21 cellular contexts compared by ENCODE assay signal in the genomic region with DNA sequence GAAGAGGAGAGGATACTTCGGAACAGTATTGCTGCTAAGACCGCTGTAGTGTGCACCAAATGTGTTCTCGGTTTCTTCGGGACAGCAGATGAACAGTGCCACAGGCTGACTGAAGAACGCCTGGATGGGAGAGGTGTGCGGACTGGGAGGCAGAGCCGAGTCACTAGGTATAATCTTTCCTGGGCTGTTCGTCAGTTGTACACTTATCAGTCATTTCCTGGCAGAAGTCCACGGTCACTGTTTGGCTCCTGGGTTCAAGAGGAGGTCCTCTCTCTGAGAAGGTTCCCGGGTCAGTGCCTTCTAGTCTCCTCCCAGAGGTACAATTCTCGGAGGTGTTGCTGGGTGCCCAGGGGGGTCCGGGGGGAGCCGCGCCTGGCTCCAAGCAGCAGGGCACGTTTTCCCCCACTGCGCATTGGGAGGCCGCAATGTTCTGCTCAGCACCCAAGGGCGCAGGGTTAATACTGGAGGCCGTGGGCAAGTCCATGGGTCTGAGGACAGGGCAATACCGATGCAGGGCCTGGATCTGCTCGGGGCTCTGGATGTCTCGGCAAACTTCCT. TPM values are rescaled to one million over a fixed set of nuclear protein-coding genes. Genes with fewer than 3 reads are reported as not detected.
DNase-seq lines count a peak whose midpoint lies in the region; ATAC-seq, FAIRE-seq and TF ChIP-seq lines count a peak whose summit lies in the region.
"Had no signal": no experiment of that assay in that cellular context is flagged by ENCODE, and none has a peak within 500 bp of the region (broad histone marks: within the 10 kb centered on the region; RNA-seq: fewer than 3 reads in every experiment).

No MANE protein-coding gene starts in this region.

- H3K4me2 ChIP-seq in K562 (ENCODE audit: insufficient read depth, low read length) = peak overlapping the region; percentile 16; the same call in 1 of the 2 replicates
- H3K4me2 ChIP-seq: A549 had no signal

- peaks cover under 1 to 6% of the 10 kb centered on the region in 2 experiments; a peak in 3 of 5 replicates for H3K27me3 ChIP-seq in K562 (ENCODE audit: control insufficient read depth in 2 of 2, insufficient read depth in 2 of 2, low read length in 2 of 2)
- H3K27me3 ChIP-seq: BE2C had no signal

- H4K20me1 ChIP-seq in K562 (replicated peaks; ENCODE audit: control insufficient read depth, insufficient read depth, low read length) = no peaks in the 10 kb centered on the region

- H3K36me3 Mint-ChIP-seq in activated naive CD4-positive, alpha-beta T cell treated with anti-CD3 and anti-CD28 coated beads for 36 hours (ENCODE audit: low read depth) = peaks cover 65% of the 10 kb centered on the region
- peaks cover 46 to 57% of the 10 kb centered on the region in 2 donors for H3K36me3 Mint-ChIP-seq in activated naive CD4-positive, alpha-beta T cell treated with anti-CD3 and anti-CD28 coated beads, Interleukin-2, amount 50 U/mL, for 72 hours
- H3K36me3 Mint-ChIP-seq in activated naive CD8-positive, alpha-beta T cell = peaks cover 28% of the 10 kb centered on the region

- TF ChIP-seq CTCF in K562 (IDR thresholded peaks at IDR 0.05 in 2 of 3, conservative IDR thresholded peaks at IDR 0.05 in 1 of 3; ENCODE audit: insufficient read depth in 2 of 3, low read depth in 1 of 3, low read length in 3 of 3) = no peak

- H3K36me3 ChIP-seq in K562 (ENCODE audit: control insufficient read depth, insufficient read depth, low read length) = no peaks in the 10 kb centered on the region; the same call in 2 of the 3 replicates
- H3K36me3 ChIP-seq: BE2C had no signal

- peak overlapping the region in 1 of 2 experiments; percentile 20; a peak in 1 of 4 replicates for H3K9ac ChIP-seq in K562 (ENCODE audit: insufficient read depth in 1 of 2, low read depth in 2 of 2, low read length in 2 of 2)
- H3K9ac ChIP-seq: GM23248 had no signal

- peaks cover 57% of the 10 kb centered on the region for H3K4me1 Mint-ChIP-seq in activated naive CD4-positive, alpha-beta T cell treated with anti-CD3 and anti-CD28 coated beads for 36 hours (ENCODE audit: low read depth)
- peaks cover 44% of the 10 kb centered on the region for H3K4me1 Mint-ChIP-seq in activated naive CD8-positive, alpha-beta T cell (ENCODE audit: low read depth)

- H3K4me3 ChIP-seq in K562 = no peak overlapping the region
- H3K4me3 ChIP-seq: A549, GM23248 had no signal

- no peaks in the 10 kb centered on the region for H3K9me3 Mint-ChIP-seq in activated naive CD4-positive, alpha-beta T cell treated with anti-CD3 and anti-CD28 coated beads for 36 hours
- no peaks in the 10 kb centered on the region for H3K9me3 Mint-ChIP-seq in activated naive CD4-positive, alpha-beta T cell treated with anti-CD3 and anti-CD28 coated beads, Interleukin-2, amount 50 U/mL, for 72 hours
- no peaks in the 10 kb centered on the region for H3K9me3 Mint-ChIP-seq in activated naive CD8-positive, alpha-beta T cell (ENCODE audit: low read depth)

- BruUV-seq in K562 (replicated peaks; lab: Mats Ljungman, UMichigan) = no TSS peak

- no peaks in the 10 kb centered on the region for H3K9me3 ChIP-seq in K562 (replicated peaks; ENCODE audit: control insufficient read depth, insufficient read depth, low read depth, low read length)
- H3K9me3 ChIP-seq: A549, BE2C had no signal

- H3K4me1 ChIP-seq in K562 (replicated peaks in 1 of 2; ENCODE audit: control insufficient read depth in 2 of 2, insufficient read depth in 2 of 2, low read length in 2 of 2) = peaks cover 10 to 14% of the 10 kb centered on the region in 2 experiments; a peak in 3 of 5 replicates
- H3K4me1 ChIP-seq: BE2C had no signal

- no peaks in the 10 kb centered on the region for H3K27me3 Mint-ChIP-seq in activated naive CD4-positive, alpha-beta T cell treated with anti-CD3 and anti-CD28 coated beads for 36 hours (ENCODE audit: low read depth)
- H3K27me3 Mint-ChIP-seq in activated naive CD8-positive, alpha-beta T cell = no peaks in the 10 kb centered on the region
- H3K27me3 Mint-ChIP-seq: CD4-positive, alpha-beta memory T cell had no signal

- TF ChIP-seq POLR2A in K562 (conservative IDR thresholded peaks at IDR 0.05) = no peak

- peak overlapping the region; percentile 79 for H3K27ac Mint-ChIP-seq in activated naive CD4-positive, alpha-beta T cell treated with anti-CD3 and anti-CD28 coated beads for 36 hours
- H3K27ac Mint-ChIP-seq in activated naive CD4-positive, alpha-beta T cell treated with anti-CD3 and anti-CD28 coated beads, Interleukin-2, amount 50 U/mL, for 72 hours = peak overlapping the region in 1 of 2 donors; percentile 13
- H3K27ac Mint-ChIP-seq in activated naive CD8-positive, alpha-beta T cell = peak overlapping the region; percentile 66

- TF ChIP-seq RAD21 in K562 (CRISPR knock-in tag; conservative IDR thresholded peaks at IDR 0.05 in 1 of 2, IDR thresholded peaks at IDR 0.05 in 1 of 2) = no peak

- POLR2A ChIA-PET in K562 (lab: Yijun Ruan, JAX) = no interaction called here

- ATAC-seq in activated naive CD4-positive, alpha-beta T cell treated with anti-CD3 and anti-CD28 coated beads, Interleukin-2, amount 50 U/mL, for 72 hours = no peak
- ATAC-seq in K562 = peak; percentile 68
- ATAC-seq: A549 had no signal

- H3K27ac ChIP-seq in K562 (ENCODE audit: extremely low read depth, low read depth, low read length) = no peak overlapping the region
- H3K27ac ChIP-seq: A549, C4-2B, GM23248 had no signal

- CTCF ChIA-PET in activated naive CD4-positive, alpha-beta T cell treated with anti-CD3 and anti-CD28 coated beads for 36 hours (lab: Charles Lee) = no interaction called here
- CTCF ChIA-PET in K562 (lab: Yijun Ruan, JAX; ENCODE audit: low intra/inter-chr PET ratio) = no interaction called here

- no peak for DNase-seq in activated naive CD4-positive, alpha-beta T cell treated with anti-CD3 and anti-CD28 coated beads for 36 hours
- DNase-seq in activated naive CD4-positive, alpha-beta T cell treated with anti-CD3 and anti-CD28 coated beads, Interleukin-2, amount 50 U/mL, for 72 hours (ENCODE audit: low spot score in 2 of 2) = no peak
- DNase-seq in K562 (ENCODE audit: extremely low read depth in 1 of 4, low spot score in 3 of 4) (peak in 2 of 4 experiments; percentile 51 to 53), mesenteric fat pad (ENCODE audit: low spot score) (peak; percentile 77), NCI-H1092 (lab: John Stamatoyannopoulos, UW) (no peak)
- DNase-seq in activated CD4-positive, CD25-positive, alpha-beta regulatory T cell treated with anti-CD3 and anti-CD28 coated beads, Interleukin-2, amount 50 U/mL, for 72 hours = no peak
- DNase-seq: BE2C; CD4-positive, alpha-beta memory T cell; COR-L47; DMS153; DMS79 treated with DMSO at 0.1 percent for 48 hours; EL; GM23248 had no signal

- H2AFZ ChIP-seq in K562 (ENCODE audit: low read depth, low read length) = peak overlapping the region; percentile 67
- H2AFZ ChIP-seq: GM23248 had no signal

- no peaks in the 10 kb centered on the region for H3K9me1 ChIP-seq in K562 (ENCODE audit: control insufficient read depth, insufficient read depth, low read length)

- no peak for FAIRE-seq in K562 (lab: Jason Lieb, UNC)
- FAIRE-seq: A549, D721Med, GM12891, H54 had no signal

- WGBS in K562 (ENCODE audit: insufficient coverage, low coverage, missing lambda C conversion rate) = 29% methylated on average over 17 of the region's 22 CpGs

- intact Hi-C loops in activated naive CD4-positive, alpha-beta T cell treated with anti-CD3 and anti-CD28 coated beads for 36 hours (cut with micrococcal nuclease) = no loop called here
- intact Hi-C loops in K562 (cut with micrococcal nuclease) = no loop called here

- H3K4me3 Mint-ChIP-seq in activated naive CD4-positive, alpha-beta T cell treated with anti-CD3 and anti-CD28 coated beads for 36 hours = no peak overlapping the region
- no peak overlapping the region for H3K4me3 Mint-ChIP-seq in activated naive CD8-positive, alpha-beta T cell
- H3K4me3 Mint-ChIP-seq: CD4-positive, alpha-beta memory T cell had no signal

- H3K79me2 ChIP-seq in K562 (ENCODE audit: control insufficient read depth, insufficient read depth, low read length) = no peaks in the 10 kb centered on the region

- in situ Hi-C loops in K562 (cut with MboI) = no loop called here

- TF ChIP-seq EP300 in K562 (IDR thresholded peaks at IDR 0.05; ENCODE audit: low read length) = no peak

TF ChIP-seq in K562, 482 proteins besides CTCF, POLR2A, EP300 and RAD21 (continues in another document):
- TF ChIP-seq NFIC (IDR thresholded peaks at IDR 0.05) = peak; percentile 36; the same call in 1 of the 2 replicates
- TF ChIP-seq, protein P1, sequence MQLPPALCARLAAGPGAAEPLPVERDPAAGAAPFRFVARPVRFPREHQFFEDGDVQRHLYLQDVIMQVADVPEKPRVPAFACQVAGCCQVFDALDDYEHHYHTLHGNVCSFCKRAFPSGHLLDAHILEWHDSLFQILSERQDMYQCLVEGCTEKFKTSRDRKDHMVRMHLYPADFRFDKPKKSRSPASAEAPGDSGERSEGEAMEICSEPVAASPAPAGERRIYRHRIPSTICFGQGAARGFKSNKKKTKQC (CRISPR knock-in tag; IDR thresholded peaks at IDR 0.05) = no peak

RNA-seq across cellular contexts. Expression of gene GJA10, which starts 38.1 kb away (rescaled TPM):
- not detected for total RNA-seq in activated naive CD4-positive, alpha-beta T cell treated with anti-CD3 and anti-CD28 coated beads for 36 hours
- total RNA-seq in activated naive CD4-positive, alpha-beta T cell treated with anti-CD3 and anti-CD28 coated beads, Interleukin-2, amount 50 U/mL, for 72 hours = not detected
- total RNA-seq in K562 (2011; cell fraction: chromatin; rRNA removed; ENCODE audit: low replicate concordance) = not detected in 2 replicates
- total RNA-seq in K562 (2011; cell fraction: nucleolus; rRNA removed) = not detected in 2 replicates
- total RNA-seq in K562 (2011; cell fraction: nucleoplasm; rRNA removed) = not detected in 2 replicates
- not detected in 2 replicates for total RNA-seq in K562 (2014; rRNA removed)
- not detected in 2 replicates for total RNA-seq in K562 (2014; rRNA removed; fragmentation: Illumina TruSeq; extraction: Trizol)
- not detected in 2 replicates for total RNA-seq in K562 (2015; rRNA removed; fragmentation: Illumina TruSeq; extraction: Trizol)
- not detected in 2 replicates for total RNA-seq in K562 (2021)
- polyA plus RNA-seq in K562 (2011; rRNA removed) = not detected in 2 replicates
- not detected in 2 replicates for polyA plus RNA-seq in K562 (2011; cell fraction: cytosol; rRNA removed)
- not detected in 2 replicates for polyA plus RNA-seq in K562 (2011; cell fraction: nucleus; rRNA removed)
- not detected in 2 replicates for polyA plus RNA-seq in K562 (2012)
- not detected in 2 replicates for polyA plus RNA-seq in K562 (2014; fragmentation: Illumina TruSeq; extraction: Trizol)
- not detected for polyA plus RNA-seq in K562 (2014; fragmentation: Nextera tagmentation; extraction: Ambion mirVana)
- polyA plus RNA-seq in K562 (2014; rRNA removed) = not detected in 2 replicates
- polyA minus RNA-seq in K562 (2011; rRNA and poly(A)+ RNA removed) = not detected in 2 replicates
- polyA minus RNA-seq in K562 (2011; cell fraction: cytosol; rRNA and poly(A)+ RNA removed) = not detected in 2 replicates
- not detected in 2 replicates for polyA minus RNA-seq in K562 (2011; cell fraction: nucleus; rRNA and poly(A)+ RNA removed)
- not detected for total RNA-seq in mesenteric fat pad
- total RNA-seq: CD4-positive, alpha-beta memory T cell; GM23248; HT-29 had no signal
- polyA plus RNA-seq: A549; AG04450; CD4-positive, alpha-beta memory T cell; GM23248 had no signal
